21 cellular contexts compared by ENCODE assay signal in genomic region chr1:246435421-246436041, GRCh38.
DNase-seq lines count a peak whose midpoint lies in the region; ATAC-seq, FAIRE-seq and TF ChIP-seq lines count a peak whose summit lies in the region.
"Had no signal": no experiment of that assay in that cellular context is flagged by ENCODE, and none has a peak within 500 bp of the region (broad histone marks: within the 10 kb centered on the region; RNA-seq: fewer than 3 reads in every experiment).

No MANE protein-coding gene starts in this region.

- BruUV-seq in HepG2 (replicated peaks; lab: Mats Ljungman, UMichigan) = no TSS peak

- intact Hi-C loops in HepG2 (cut with micrococcal nuclease; ENCODE audit: unreplicated experiment) = no loop called here

- POLR2A ChIA-PET in HepG2 (lab: Yijun Ruan, JAX) = no interaction called here

- H3K36me3 ChIP-seq in liver (ENCODE audit: control insufficient read depth in 4 of 4, insufficient read depth in 3 of 4, low read depth in 1 of 4, low read length in 3 of 4) (no peaks in the 10 kb centered on the region), HepG2 (replicated peaks in 1 of 2; ENCODE audit: control insufficient read depth in 1 of 2, insufficient read depth in 2 of 2, low read length in 2 of 2) (no peaks in the 10 kb centered on the region)
- H3K36me3 ChIP-seq: Peyer's patch, upper lobe of left lung had no signal

- 74% methylated on average over 6 of the region's 6 CpGs for WGBS in liver
- 95% methylated on average over 6 of the region's 6 CpGs for WGBS in HepG2 (ENCODE audit: low lambda C conversion rate)

- H3K27me3 Mint-ChIP-seq in progenitor cell of endocrine pancreas = no peaks in the 10 kb centered on the region
- H3K27me3 Mint-ChIP-seq: stimulated activated naive CD8-positive, alpha-beta T cell treated with anti-CD3 and anti-CD28 coated beads, Interleukin-15, Interleukin-2, amounts not matched to agents 100 ng/mL and 50 ng/mL, for 24 hours had no signal

- H3K4me2 ChIP-seq in HepG2 (ENCODE audit: low read depth, low read length) = no peak overlapping the region
- H3K4me2 ChIP-seq: hepatocyte had no signal

- TF ChIP-seq RAD21 in liver (IDR thresholded peaks at IDR 0.05) (no peak), HepG2 (CRISPR knock-in tag; IDR thresholded peaks at IDR 0.05) (no peak)

- TF ChIP-seq CTCF in liver (IDR thresholded peaks at IDR 0.05; ENCODE audit: low read depth, low read length, missing input control) = no peak
- TF ChIP-seq CTCF in HepG2 (CRISPR knock-in tag; IDR thresholded peaks at IDR 0.05) = no peak
- TF ChIP-seq CTCF in progenitor cell of endocrine pancreas (IDR thresholded peaks at IDR 0.05; ENCODE audit: unreplicated experiment) = no peak

- FAIRE-seq in HepG2 (lab: Jason Lieb, UNC) = no peak
- FAIRE-seq: GM12892 had no signal

- H3K4me1 Mint-ChIP-seq in progenitor cell of endocrine pancreas (ENCODE audit: low read depth) = no peaks in the 10 kb centered on the region

- H3K9me3 ChIP-seq in liver (ENCODE audit: control insufficient read depth in 4 of 4, low read length in 3 of 4) = no peaks in the 10 kb centered on the region
- H3K9me3 ChIP-seq in HepG2 (ENCODE audit: low read length) = no peaks in the 10 kb centered on the region
- H3K9me3 ChIP-seq: Peyer's patch, upper lobe of left lung had no signal

- no peak overlapping the region for H2AFZ ChIP-seq in HepG2 (ENCODE audit: low read length)
- H2AFZ ChIP-seq: hepatocyte, parathyroid adenoma had no signal

- in situ Hi-C loops in HepG2 (cut with HindIII; ENCODE audit: extremely low pct_ligation_motif_present, low pct_unique_long_range_greater_than_20kb) = no loop called here

- no peak overlapping the region for H3K27ac ChIP-seq in liver (ENCODE audit: low read depth in 1 of 2, low read length in 2 of 2)
- no peak overlapping the region for H3K27ac ChIP-seq in HepG2 (ENCODE audit: extremely low read length, insufficient read depth, low read length)
- H3K27ac ChIP-seq: hepatocyte, parathyroid adenoma, Peyer's patch, upper lobe of left lung had no signal

- no peak for TF ChIP-seq POLR2A in HepG2 (IDR thresholded peaks at IDR 0.05; ENCODE audit: insufficient read depth in 1 of 2, low read depth in 2 of 2, low read length in 2 of 2)

- TF ChIP-seq EP300 in HepG2 (IDR thresholded peaks at IDR 0.05; ENCODE audit: low read depth in 2 of 2, low read length in 2 of 2) = no peak
- no peak for TF ChIP-seq EP300 in HepG2 (CRISPR knock-in tag; IDR thresholded peaks at IDR 0.05; ENCODE audit: borderline replicate concordance)

- H3K4me3 Mint-ChIP-seq in progenitor cell of endocrine pancreas (ENCODE audit: low read depth) = no peak overlapping the region
- H3K4me3 Mint-ChIP-seq: CD8-positive, alpha-beta T cell; stimulated activated naive CD8-positive, alpha-beta T cell treated with anti-CD3 and anti-CD28 coated beads, Interleukin-15, Interleukin-2, amounts not matched to agents 100 ng/mL and 50 ng/mL, for 24 hours had no signal

- ATAC-seq in HepG2 = no peak
- no peak for ATAC-seq in SK-N-SH treated with all-trans-retinoic acid at 6 μM for 48 hours
- ATAC-seq in GM18502 (IDR thresholded peaks at IDR 0.05; ENCODE audit: poor library complexity, unreplicated experiment) = no peak
- ATAC-seq: CD8-positive, alpha-beta T cell; left colon had no signal

- CTCF ChIA-PET in HepG2 (lab: Yijun Ruan, JAX; ENCODE audit: low intra/inter-chr PET ratio, low total read pairs) = no interaction called here

- H3K9ac ChIP-seq in liver (ENCODE audit: low read depth in 1 of 2, low read length in 2 of 2) (no peak overlapping the region), HepG2 (ENCODE audit: insufficient read depth, low read depth, low read length) (no peak overlapping the region)
- H3K9ac ChIP-seq: parathyroid adenoma had no signal

- H3K79me2 ChIP-seq in HepG2 (ENCODE audit: insufficient read depth, low read length) = no peaks in the 10 kb centered on the region
- H3K79me2 ChIP-seq: hepatocyte, parathyroid adenoma had no signal

- H4K20me1 ChIP-seq in HepG2 (ENCODE audit: insufficient read depth, low read length) = no peaks in the 10 kb centered on the region

- H3K27me3 ChIP-seq in liver (ENCODE audit: control insufficient read depth in 4 of 4, insufficient read depth in 4 of 4, low read length in 3 of 4) (no peaks in the 10 kb centered on the region), HepG2 (ENCODE audit: control insufficient read depth in 1 of 2, insufficient read depth in 2 of 2, low read length in 2 of 2) (no peaks in the 10 kb centered on the region)
- H3K27me3 ChIP-seq: hepatocyte, Peyer's patch, upper lobe of left lung had no signal

- H3K36me3 Mint-ChIP-seq in progenitor cell of endocrine pancreas (ENCODE audit: insufficient read depth) = peaks cover 4% of the 10 kb centered on the region

- no peak overlapping the region for H3K4me3 ChIP-seq in liver (ENCODE audit: low read depth in 1 of 3, low read length in 3 of 3)
- no peak overlapping the region for H3K4me3 ChIP-seq in HepG2 (replicated peaks in 1 of 3; ENCODE audit: insufficient read depth in 1 of 3, low read depth in 2 of 3, low read length in 3 of 3)
- H3K4me3 ChIP-seq: hepatocyte, Peyer's patch, upper lobe of left lung had no signal

- H3K27ac Mint-ChIP-seq in progenitor cell of endocrine pancreas = no peak overlapping the region
- H3K27ac Mint-ChIP-seq: CD8-positive, alpha-beta T cell; stimulated activated naive CD8-positive, alpha-beta T cell treated with anti-CD3 and anti-CD28 coated beads, Interleukin-15, Interleukin-2, amounts not matched to agents 100 ng/mL and 50 ng/mL, for 24 hours had no signal

- DNase-seq in HepG2 (ENCODE audit: low spot score) (no peak), glomerular visceral epithelial cell (ENCODE audit: extremely low spot score) (peak; percentile 47), NCI-H526 (lab: John Stamatoyannopoulos, UW) (no peak), progenitor cell of endocrine pancreas (ENCODE audit: low spot score, unreplicated experiment) (no peak), UCSD-AML1 (lab: John Stamatoyannopoulos, UW; ENCODE audit: unreplicated experiment) (no peak)
- DNase-seq: activated gamma-delta T cell treated with Interleukin-2 at 50 U/mL for 16 hours; CD8-positive, alpha-beta T cell; dermis blood vessel endothelial cell; Kasumi-1; left colon; NCI-H2029 treated with DMSO at 0.1 percent for 48 hours; NCI-H69; Peyer's patch; upper lobe of left lung had no signal

- H3K9me3 Mint-ChIP-seq in progenitor cell of endocrine pancreas (ENCODE audit: low read depth) = peaks cover 6% of the 10 kb centered on the region

- H3K4me1 ChIP-seq in liver (ENCODE audit: control insufficient read depth in 4 of 4, insufficient read depth in 4 of 4, low read length in 3 of 4) = no peaks in the 10 kb centered on the region
- H3K4me1 ChIP-seq in HepG2 (ENCODE audit: insufficient read depth, low read length) = no peaks in the 10 kb centered on the region
- H3K4me1 ChIP-seq: parathyroid adenoma, Peyer's patch, upper lobe of left lung had no signal

TF ChIP-seq in HepG2, 621 proteins besides CTCF, POLR2A, EP300 and RAD21:
- no peak for TF ChIP-seq XBP1 (CRISPR knock-in tag; IDR thresholded peaks at IDR 0.05)

TF ChIP-seq in SK-N-SH treated with all-trans-retinoic acid at 6 μM for 48 hours, 23 proteins besides CTCF, POLR2A, EP300 and RAD21:
- TF ChIP-seq CREB5 (CRISPR knock-in tag; IDR thresholded peaks at IDR 0.05; ENCODE audit: low read depth) (no peak), OSR1 (CRISPR knock-in tag; IDR thresholded peaks at IDR 0.05) (peak; percentile 79; the same call in 1 of the 2 replicates), GLIS3 (CRISPR knock-in tag; IDR thresholded peaks at IDR 0.05) (no peak)
- TF ChIP-seq, protein P1, sequence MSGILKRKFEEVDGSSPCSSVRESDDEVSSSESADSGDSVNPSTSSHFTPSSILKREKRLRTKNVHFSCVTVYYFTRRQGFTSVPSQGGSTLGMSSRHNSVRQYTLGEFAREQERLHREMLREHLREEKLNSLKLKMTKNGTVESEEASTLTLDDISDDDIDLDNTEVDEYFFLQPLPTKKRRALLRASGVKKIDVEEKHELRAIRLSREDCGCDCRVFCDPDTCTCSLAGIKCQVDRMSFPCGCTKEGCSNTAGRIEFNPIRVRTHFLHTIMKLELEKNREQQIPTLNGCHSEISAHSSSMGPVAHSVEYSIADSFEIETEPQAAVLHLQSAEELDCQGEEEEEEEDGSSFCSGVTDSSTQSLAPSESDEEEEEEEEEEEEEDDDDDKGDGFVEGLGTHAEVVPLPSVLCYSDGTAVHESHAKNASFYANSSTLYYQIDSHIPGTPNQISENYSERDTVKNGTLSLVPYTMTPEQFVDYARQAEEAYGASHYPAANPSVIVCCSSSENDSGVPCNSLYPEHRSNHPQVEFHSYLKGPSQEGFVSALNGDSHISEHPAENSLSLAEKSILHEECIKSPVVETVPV (CRISPR knock-in tag; IDR thresholded peaks at IDR 0.05) = no peak
